ENCODE assay signal across 20 cellular contexts in genomic region chr3:76264911-76265310, GRCh38.
A peak's percentile ranks its signal among the peaks of the same experiment; 100 is the strongest.
DNase-seq lines count a peak whose midpoint lies in the region; ATAC-seq and TF ChIP-seq lines count a peak whose summit lies in the region.
"Had no signal": no experiment of that assay in that cellular context is flagged by ENCODE, and none has a peak within 500 bp of the region (broad histone marks: within the 10 kb centered on the region; RNA-seq: fewer than 3 reads in every experiment).

No MANE protein-coding gene starts in this region.

- H3K27ac Mint-ChIP-seq in nephron progenitor cell = peak overlapping the region; percentile 13
- H3K27ac Mint-ChIP-seq: CD14-positive monocyte; CD4-positive, alpha-beta memory T cell; CD4-positive, CD25-positive, alpha-beta regulatory T cell; CD8-positive, alpha-beta memory T cell had no signal

- POLR2A ChIA-PET in HEK293T (lab: Yijun Ruan, JAX) = no interaction called here

- H3K36me3 Mint-ChIP-seq in nephron progenitor cell (ENCODE audit: low read depth) = no peaks in the 10 kb centered on the region
- H3K36me3 Mint-ChIP-seq: CD14-positive monocyte; CD4-positive, alpha-beta memory T cell; CD4-positive, CD25-positive, alpha-beta regulatory T cell; CD8-positive, alpha-beta memory T cell had no signal

- H3K27ac ChIP-seq in aorta (ENCODE audit: low read depth in 1 of 2, low read length in 2 of 2) = no peak overlapping the region
- H3K27ac ChIP-seq: BLaER1 had no signal

- H3K4me3 Mint-ChIP-seq in nephron progenitor cell = no peak overlapping the region
- H3K4me3 Mint-ChIP-seq: CD14-positive monocyte; CD4-positive, alpha-beta memory T cell; CD4-positive, CD25-positive, alpha-beta regulatory T cell; CD8-positive, alpha-beta memory T cell had no signal

- 81 to 88% methylated on average over 6 of the region's 6 CpGs for WGBS in aorta, 2 donors

- DNase-seq in HEK293T (ENCODE audit: extremely low spot score) (peak; percentile 10), choroid plexus epithelial cell (ENCODE audit: low read depth) (peak; percentile 58), nephron progenitor cell (no peak), G401 (ENCODE audit: low spot score) (no peak), aorta (no peak), COLO668 (lab: John Stamatoyannopoulos, UW; ENCODE audit: unreplicated experiment) (no peak)
- DNase-seq: 8988T; ACHN; BE2C; C1 segment of cervical spinal cord; Caco-2; Calu3; CD4-positive, alpha-beta memory T cell; CD4-positive, CD25-positive, alpha-beta regulatory T cell; CD8-positive, alpha-beta memory T cell; DMS79 treated with DMSO at 0.1 percent for 48 hours; GDM1 had no signal

- H3K27me3 ChIP-seq in aorta (ENCODE audit: control insufficient read depth in 1 of 2, insufficient read depth in 2 of 2, low read length in 1 of 2) = peaks cover 0 to 1% of the 10 kb centered on the region in 2 donors
- H3K27me3 ChIP-seq: BE2C, BLaER1 had no signal

- H3K9me3 ChIP-seq in aorta (ENCODE audit: control insufficient read depth, low read length) = no peaks in the 10 kb centered on the region
- H3K9me3 ChIP-seq: BE2C, Caco-2 had no signal

- CTCF ChIA-PET in HEK293T (lab: Yijun Ruan, JAX) = no interaction called here

- H3K4me3 ChIP-seq in choroid plexus epithelial cell (ENCODE audit: low read depth, low read length) (no peak overlapping the region), aorta (ENCODE audit: low read length in 2 of 2) (no peak overlapping the region)
- H3K4me3 ChIP-seq: BLaER1, GM12878 had no signal

- in situ Hi-C loops in G401 (cut with HindIII; ENCODE audit: low sequenced_read_pairs) = no loop called here

- TF ChIP-seq CTCF in choroid plexus epithelial cell (conservative IDR thresholded peaks at IDR 0.05; ENCODE audit: low read depth, low read length) (no peak), nephron progenitor cell (IDR thresholded peaks at IDR 0.05) (no peak)

- H3K9me3 Mint-ChIP-seq in nephron progenitor cell = no peaks in the 10 kb centered on the region

- H3K4me1 ChIP-seq in aorta (ENCODE audit: control insufficient read depth in 1 of 2, insufficient read depth in 2 of 2, low read length in 2 of 2) = no peaks in the 10 kb centered on the region
- H3K4me1 ChIP-seq: BE2C, BLaER1, Caco-2 had no signal

- no peak for ATAC-seq in aorta (ENCODE audit: low FRiP score)

- H3K27me3 Mint-ChIP-seq in nephron progenitor cell (ENCODE audit: low read depth, poor library complexity) = no peaks in the 10 kb centered on the region
- H3K27me3 Mint-ChIP-seq: CD4-positive, alpha-beta memory T cell; CD4-positive, CD25-positive, alpha-beta regulatory T cell; CD8-positive, alpha-beta memory T cell had no signal

- H3K4me1 Mint-ChIP-seq in nephron progenitor cell = no peaks in the 10 kb centered on the region
- H3K4me1 Mint-ChIP-seq: CD14-positive monocyte; CD4-positive, alpha-beta memory T cell; CD4-positive, CD25-positive, alpha-beta regulatory T cell; CD8-positive, alpha-beta memory T cell had no signal

- no peaks in the 10 kb centered on the region for H3K36me3 ChIP-seq in aorta (ENCODE audit: control insufficient read depth in 1 of 2, insufficient read depth in 2 of 2, low read length in 1 of 2)
- H3K36me3 ChIP-seq: BE2C, BLaER1 had no signal

- intact Hi-C loops in aorta (cut with DNase I) = no loop called here

TF ChIP-seq in HEK293T, 16 proteins besides CTCF, POLR2A, EP300 and RAD21:
- TF ChIP-seq LEF1 (IDR thresholded peaks at IDR 0.05; ENCODE audit: borderline replicate concordance) = no peak
- TF ChIP-seq NFRKB (IDR thresholded peaks at IDR 0.05) = no peak
- TF ChIP-seq L3MBTL2 (conservative IDR thresholded peaks at IDR 0.05) = 0 out of 2 replicates have a peak, but pooled peaks have one; percentile 17
- TF ChIP-seq FOXA1 (IDR thresholded peaks at IDR 0.05) = no peak
- TF ChIP-seq BHLHE40 (IDR thresholded peaks at IDR 0.05; ENCODE audit: borderline replicate concordance) = no peak
- TF ChIP-seq CTBP1 (IDR thresholded peaks at IDR 0.05; ENCODE audit: borderline replicate concordance) = no peak
- TF ChIP-seq SP1 (IDR thresholded peaks at IDR 0.05) = no peak
- TF ChIP-seq PKNOX1 (IDR thresholded peaks at IDR 0.05) = no peak
TF ChIP-seq in HEK293T: peak in this region for 1.

Comparison
In these comparisons a context has a peak if more than half of its experiments do, and no peak if none do; other contexts are left out.
1. DNase-seq: peak in HEK293T (single experiment) and choroid plexus epithelial cell (single experiment); none in nephron progenitor cell (single experiment), G401 (single experiment), aorta (0 of 2) and COLO668 (single experiment).